21 cellular contexts compared by ENCODE assay signal in genomic region chr6:52937908-52938307, GRCh38. TPM values are rescaled to one million over a fixed set of nuclear protein-coding genes. Genes with fewer than 3 reads are reported as not detected.
A peak's percentile ranks its signal among the peaks of the same experiment; 100 is the strongest.
DNase-seq lines count a peak whose midpoint lies in the region; ATAC-seq and TF ChIP-seq lines count a peak whose summit lies in the region.
"Had no signal": no experiment of that assay in that cellular context is flagged by ENCODE, and none has a peak within 500 bp of the region (broad histone marks: within the 10 kb centered on the region; RNA-seq: fewer than 3 reads in every experiment).

No MANE protein-coding gene starts in this region.

- no TSS peak for BruUV-seq in MCF 10A (replicated peaks; lab: Mats Ljungman, UMichigan)

- H3K9me3 Mint-ChIP-seq in MCF 10A (ENCODE audit: unreplicated experiment), result no peaks in the 10 kb centered on the region

- ATAC-seq in GM21619 (IDR thresholded peaks at IDR 0.05; ENCODE audit: unreplicated experiment) (no peak), HG03460 (IDR thresholded peaks at IDR 0.05; ENCODE audit: unreplicated experiment) (no peak)

- intact Hi-C loops in MCF 10A (cut with micrococcal nuclease), result no loop called here

- no peaks in the 10 kb centered on the region for H3K27me3 Mint-ChIP-seq in MCF 10A (ENCODE audit: insufficient read depth, unreplicated experiment)

- DNase-seq in Caki2 (ENCODE audit: low read depth) (peak; percentile 84), HT1080 (ENCODE audit: low read depth) (peak; percentile 4), MCF 10A (ENCODE audit: unreplicated experiment) (peak; percentile 53), kidney tubule cell (ENCODE audit: low spot score) (peak; percentile 92), cerebellar nuclear complex (lab: John Stamatoyannopoulos, UW) (no peak), dedifferentiated amniotic fluid mesenchymal stem cell (ENCODE audit: extremely low spot score) (no peak)
- DNase-seq: activated CD4-positive, alpha-beta T cell treated with anti-CD3 and anti-CD28 coated beads for 1 hour; activated gamma-delta T cell; KG1; NCI-H1105 treated with DMSO at 0.1 percent for 48 hours; NCI-H2171; NCI-H748 treated with DMSO at 0.1 percent for 48 hours; stimulated activated CD4-positive, alpha-beta T cell treated with anti-CD3 and anti-CD28 coated beads, Interleukin-2, amount 100 ng/mL, for 48 hours; stomach; T-helper 9 cell had no signal

- H3K4me1 Mint-ChIP-seq in MCF 10A (ENCODE audit: insufficient read depth, unreplicated experiment), result peaks cover 8% of the 10 kb centered on the region

- H3K4me3 Mint-ChIP-seq in MCF 10A (ENCODE audit: unreplicated experiment), result no peak overlapping the region

- CTCF ChIA-PET in MCF 10A (lab: Yijun Ruan, JAX), result interaction anchor here (0.7 kb wide), 1 partner anchor 218 kb away, joined by 3 read pairs; no protein-coding TSS in a partner anchor

- in situ Hi-C loops in Caki2 (cut with HindIII; ENCODE audit: low pct_unique_long_range_greater_than_20kb, low sequenced_read_pairs), result no loop called here

- POLR2A ChIA-PET in MCF 10A (lab: Yijun Ruan, JAX), result no interaction called here

- no peaks in the 10 kb centered on the region for H3K36me3 Mint-ChIP-seq in MCF 10A (ENCODE audit: insufficient read depth, unreplicated experiment)

- H3K27ac Mint-ChIP-seq in MCF 10A (ENCODE audit: low read depth, unreplicated experiment), result peak overlapping the region; percentile 68

- no peak for TF ChIP-seq CTCF in MCF 10A (IDR thresholded peaks at IDR 0.05; ENCODE audit: unreplicated experiment)

RNA-seq across cellular contexts. Expression of gene GSTA3, which starts 28.4 kb away (rescaled TPM):
- 0.61 TPM in 1 of 2 replicates, not detected in the other for total RNA-seq in Caki2 (2014; rRNA removed; shearing (Covaris generic); ENCODE audit: low replicate concordance)
- total RNA-seq in HT1080 (2014; rRNA removed; shearing (Covaris generic)), result not detected in 2 replicates
- polyA plus RNA-seq in HT1080 (2015; cell fraction: cytosol; rRNA removed), result not detected in 2 replicates
- not detected in 2 replicates for polyA plus RNA-seq in HT1080 (2015; cell fraction: nucleus; rRNA removed)
- total RNA-seq in MCF 10A (2022), result not detected in 2 replicates
- total RNA-seq: G401, liver, osteoblast, stomach, urinary bladder had no signal
- polyA plus RNA-seq: liver, urinary bladder had no signal

RNA-seq across cellular contexts. Expression of gene GSTA4, which starts 57.2 kb away (rescaled TPM):
- 83.6 and 89.8 TPM in 2 replicates for total RNA-seq in Caki2 (2014; rRNA removed; shearing (Covaris generic); ENCODE audit: low replicate concordance)
- 0.20 TPM in 1 of 2 replicates, not detected in the other for total RNA-seq in HT1080 (2014; rRNA removed; shearing (Covaris generic))
- polyA plus RNA-seq in HT1080 (2015; cell fraction: cytosol; rRNA removed), result 0.42 and 0.52 TPM in 2 replicates
- 1.1 and 1.2 TPM in 2 replicates for polyA plus RNA-seq in HT1080 (2015; cell fraction: nucleus; rRNA removed)
- total RNA-seq in MCF 10A (2022), result 5.3 and 5.9 TPM in 2 replicates

Comparison
In these comparisons a context has a peak if more than half of its experiments do, and no peak if none do; other contexts are left out.
1. DNase-seq: peak in Caki2 (single experiment), HT1080 (single experiment), MCF 10A (single experiment) and kidney tubule cell (single experiment); none in cerebellar nuclear complex (0 of 2) and dedifferentiated amniotic fluid mesenchymal stem cell (single experiment).
2. RNA of gene GSTA4, which starts 57.2 kb away (total RNA-seq): 83.6 to 89.8 TPM in Caki2; 5.3 to 5.9 TPM in MCF 10A and 0.20 TPM in HT1080; every median in the first group is over 10 times any median in the second.